ENCODE assay signal across 24 cellular contexts in the genomic region with DNA sequence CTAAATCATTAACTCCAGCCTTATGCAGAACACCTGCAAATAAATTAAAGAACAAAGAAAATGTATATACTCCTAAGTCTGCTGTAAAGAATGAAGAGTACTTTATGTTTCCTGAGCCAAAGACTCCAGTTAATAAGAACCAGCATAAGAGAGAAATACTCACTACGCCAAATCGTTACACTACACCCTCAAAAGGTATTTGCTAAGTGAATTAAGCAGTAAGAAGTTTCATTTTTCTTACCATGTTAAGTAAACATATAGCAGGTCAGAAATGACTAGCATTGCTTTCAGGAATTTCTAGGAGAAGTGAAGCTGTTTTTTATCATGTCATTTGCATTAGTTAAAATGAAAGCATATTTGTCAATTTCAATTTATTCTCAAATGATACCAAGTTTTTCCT.
DNase-seq lines count a peak whose midpoint lies in the region; ATAC-seq and TF ChIP-seq lines count a peak whose summit lies in the region.
"Had no signal": no experiment of that assay in that cellular context is flagged by ENCODE, and none has a peak within 500 bp of the region (broad histone marks: within the 10 kb centered on the region; RNA-seq: fewer than 3 reads in every experiment).

No MANE protein-coding gene starts in this region.

- H3K4me1 Mint-ChIP-seq in neural progenitor cell: no peaks in the 10 kb centered on the region

- ATAC-seq in GM19025 (IDR thresholded peaks at IDR 0.05; ENCODE audit: low read depth, unreplicated experiment) (peak; percentile 35), SK-N-SH treated with all-trans-retinoic acid at 6 μM for 48 hours (peak; percentile 89), GM21360 (IDR thresholded peaks at IDR 0.05; ENCODE audit: unreplicated experiment) (no peak), GM19324 (IDR thresholded peaks at IDR 0.05; ENCODE audit: low FRiP score, unreplicated experiment) (no peak)
- ATAC-seq: effector memory CD8-positive, alpha-beta T cell had no signal

- H3K4me3 Mint-ChIP-seq in neural progenitor cell: no peak overlapping the region
- H3K4me3 Mint-ChIP-seq: activated B cell treated with CpG ODN at 0.5 μM for 24 hours; effector memory CD8-positive, alpha-beta T cell; naive thymus-derived CD8-positive, alpha-beta T cell had no signal

- H3K4me1 ChIP-seq in neural progenitor cell: no peaks in the 10 kb centered on the region
- H3K4me1 ChIP-seq: BE2C, colonic mucosa, stomach, tibial artery had no signal

- H3K9me3 ChIP-seq in neural progenitor cell (ENCODE audit: low read depth): no peaks in the 10 kb centered on the region
- H3K9me3 ChIP-seq: BE2C, colonic mucosa, SJSA1, stomach, tibial artery had no signal

- POLR2A ChIA-PET in AG04449 (lab: Yijun Ruan, JAX): no interaction called here

- peaks cover 20% of the 10 kb centered on the region for H3K36me3 Mint-ChIP-seq in neural progenitor cell
- H3K36me3 Mint-ChIP-seq: naive thymus-derived CD8-positive, alpha-beta T cell had no signal

- no peaks in the 10 kb centered on the region for H3K27me3 ChIP-seq in neural progenitor cell
- H3K27me3 ChIP-seq: BE2C, colonic mucosa, SJSA1, stomach, tibial artery had no signal

- TF ChIP-seq CTCF in AG04449 (IDR thresholded peaks at IDR 0.05; ENCODE audit: insufficient read depth, low read length, missing control alignments) (no peak), neural progenitor cell (IDR thresholded peaks at IDR 0.05) (no peak)

- H3K27ac Mint-ChIP-seq in neural progenitor cell: no peak overlapping the region
- H3K27ac Mint-ChIP-seq: activated B cell treated with CpG ODN at 0.5 μM for 24 hours; naive thymus-derived CD8-positive, alpha-beta T cell had no signal

- no peaks in the 10 kb centered on the region for H3K79me2 ChIP-seq in neural progenitor cell (ENCODE audit: low read depth)

- DNase-seq in AG04449 (ENCODE audit: low read depth, low spot score) (peak; percentile 16), fibroblast of peridontal ligament (ENCODE audit: extremely low read depth) (peak; percentile 11), neural progenitor cell (ENCODE audit: low spot score) (no peak)
- no peak for DNase-seq in stimulated activated CD4-positive, alpha-beta T cell treated with anti-CD3 and anti-CD28 coated beads, Interleukin-4, amount 100 ng/mL, for 1 hour
- DNase-seq: activated B cell treated with CpG ODN at 0.5 μM for 24 hours; activated naive CD4-positive, alpha-beta T cell treated with Interleukin-2 at 50 U/mL for 16 hours; amniotic stem cell; BE2C; colonic mucosa; DMS53; effector memory CD8-positive, alpha-beta T cell; naive thymus-derived CD8-positive, alpha-beta T cell; NCI-H1105; NCI-H2029; NCI-H526; occipital lobe; stomach; T-helper 1 cell; tibial artery had no signal

- H2AFZ ChIP-seq in neural progenitor cell (replicated peaks): no peak overlapping the region

- H3K9ac ChIP-seq in neural progenitor cell: no peak overlapping the region

- H3K27ac ChIP-seq in neural progenitor cell: no peak overlapping the region
- H3K27ac ChIP-seq: colonic mucosa, stomach, tibial artery had no signal

- H3K4me3 ChIP-seq in AG04449 (ENCODE audit: low read depth, low read length): no peak overlapping the region
- H3K4me3 ChIP-seq in neural progenitor cell: no peak overlapping the region
- H3K4me3 ChIP-seq: colonic mucosa, SJSA1, stomach, tibial artery had no signal

- H3K9me3 Mint-ChIP-seq in neural progenitor cell: no peaks in the 10 kb centered on the region
- H3K9me3 Mint-ChIP-seq: effector memory CD8-positive, alpha-beta T cell had no signal

- H3K27me3 Mint-ChIP-seq in neural progenitor cell (ENCODE audit: insufficient read depth, low read depth): no peaks in the 10 kb centered on the region
- H3K27me3 Mint-ChIP-seq: activated B cell treated with CpG ODN at 0.5 μM for 24 hours; effector memory CD8-positive, alpha-beta T cell; naive thymus-derived CD8-positive, alpha-beta T cell had no signal

- peaks cover 8% of the 10 kb centered on the region for H3K36me3 ChIP-seq in neural progenitor cell
- H3K36me3 ChIP-seq: colonic mucosa, stomach, tibial artery had no signal

- CTCF ChIA-PET in AG04449 (lab: Yijun Ruan, JAX): no interaction called here

- H4K20me1 ChIP-seq in neural progenitor cell (ENCODE audit: low read depth): no peaks in the 10 kb centered on the region

- peaks cover 3% of the 10 kb centered on the region for H3F3A ChIP-seq in neural progenitor cell (ENCODE audit: low read depth)

- no peak overlapping the region for H3K4me2 ChIP-seq in neural progenitor cell

TF ChIP-seq in SK-N-SH treated with all-trans-retinoic acid at 6 μM for 48 hours, 23 proteins besides CTCF, POLR2A, EP300 and RAD21:
- no peak for TF ChIP-seq PPARA (CRISPR knock-in tag; IDR thresholded peaks at IDR 0.05; ENCODE audit: borderline replicate concordance)
- TF ChIP-seq, protein P1, sequence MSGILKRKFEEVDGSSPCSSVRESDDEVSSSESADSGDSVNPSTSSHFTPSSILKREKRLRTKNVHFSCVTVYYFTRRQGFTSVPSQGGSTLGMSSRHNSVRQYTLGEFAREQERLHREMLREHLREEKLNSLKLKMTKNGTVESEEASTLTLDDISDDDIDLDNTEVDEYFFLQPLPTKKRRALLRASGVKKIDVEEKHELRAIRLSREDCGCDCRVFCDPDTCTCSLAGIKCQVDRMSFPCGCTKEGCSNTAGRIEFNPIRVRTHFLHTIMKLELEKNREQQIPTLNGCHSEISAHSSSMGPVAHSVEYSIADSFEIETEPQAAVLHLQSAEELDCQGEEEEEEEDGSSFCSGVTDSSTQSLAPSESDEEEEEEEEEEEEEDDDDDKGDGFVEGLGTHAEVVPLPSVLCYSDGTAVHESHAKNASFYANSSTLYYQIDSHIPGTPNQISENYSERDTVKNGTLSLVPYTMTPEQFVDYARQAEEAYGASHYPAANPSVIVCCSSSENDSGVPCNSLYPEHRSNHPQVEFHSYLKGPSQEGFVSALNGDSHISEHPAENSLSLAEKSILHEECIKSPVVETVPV (CRISPR knock-in tag; IDR thresholded peaks at IDR 0.05): no peak
- peak; percentile 89 for TF ChIP-seq ISL1 (CRISPR knock-in tag; IDR thresholded peaks at IDR 0.05)
- TF ChIP-seq, protein P2, sequence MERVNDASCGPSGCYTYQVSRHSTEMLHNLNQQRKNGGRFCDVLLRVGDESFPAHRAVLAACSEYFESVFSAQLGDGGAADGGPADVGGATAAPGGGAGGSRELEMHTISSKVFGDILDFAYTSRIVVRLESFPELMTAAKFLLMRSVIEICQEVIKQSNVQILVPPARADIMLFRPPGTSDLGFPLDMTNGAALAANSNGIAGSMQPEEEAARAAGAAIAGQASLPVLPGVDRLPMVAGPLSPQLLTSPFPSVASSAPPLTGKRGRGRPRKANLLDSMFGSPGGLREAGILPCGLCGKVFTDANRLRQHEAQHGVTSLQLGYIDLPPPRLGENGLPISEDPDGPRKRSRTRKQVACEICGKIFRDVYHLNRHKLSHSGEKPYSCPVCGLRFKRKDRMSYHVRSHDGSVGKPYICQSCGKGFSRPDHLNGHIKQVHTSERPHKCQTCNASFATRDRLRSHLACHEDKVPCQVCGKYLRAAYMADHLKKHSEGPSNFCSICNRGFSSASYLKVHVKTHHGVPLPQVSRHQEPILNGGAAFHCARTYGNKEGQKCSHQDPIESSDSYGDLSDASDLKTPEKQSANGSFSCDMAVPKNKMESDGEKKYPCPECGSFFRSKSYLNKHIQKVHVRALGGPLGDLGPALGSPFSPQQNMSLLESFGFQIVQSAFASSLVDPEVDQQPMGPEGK (CRISPR knock-in tag; IDR thresholded peaks at IDR 0.05; ENCODE audit: borderline replicate concordance): no peak
- peak; percentile 49; the same call in 1 of the 2 replicates for TF ChIP-seq TOX (CRISPR knock-in tag; IDR thresholded peaks at IDR 0.05; ENCODE audit: borderline replicate concordance)
- no peak for TF ChIP-seq GLIS3 (CRISPR knock-in tag; IDR thresholded peaks at IDR 0.05)

Comparison
In these comparisons a context has a peak if more than half of its experiments do, and no peak if none do; other contexts are left out.
1. DNase-seq: peak in AG04449 (single experiment) and fibroblast of peridontal ligament (single experiment); none in stimulated activated CD4-positive, alpha-beta T cell treated with anti-CD3 and anti-CD28 coated beads, Interleukin-4, amount 100 ng/mL, for 1 hour (single experiment) and neural progenitor cell (single experiment).
2. ATAC-seq: peak in GM19025 (single experiment) and SK-N-SH treated with all-trans-retinoic acid at 6 μM for 48 hours (single experiment); none in GM21360 (single experiment) and GM19324 (single experiment).